In genomic region chr1:44524180-44524579, GRCh38 we compare ENCODE assay signal across 19 cellular contexts.
A peak's percentile ranks its signal among the peaks of the same experiment; 100 is the strongest.
DNase-seq lines count a peak whose midpoint lies in the region; ATAC-seq, FAIRE-seq and TF ChIP-seq lines count a peak whose summit lies in the region.
"Had no signal": no experiment of that assay in that cellular context is flagged by ENCODE, and none has a peak within 500 bp of the region (broad histone marks: within the 10 kb centered on the region; RNA-seq: fewer than 3 reads in every experiment).

No MANE protein-coding gene starts in this region.

- no peak overlapping the region for H2AFZ ChIP-seq in smooth muscle cell (ENCODE audit: low read depth)
- H2AFZ ChIP-seq: PC-9 had no signal

- no peaks in the 10 kb centered on the region for H3K79me2 ChIP-seq in smooth muscle cell (ENCODE audit: low read depth)

- peak overlapping the region; percentile 89 for H3K4me2 ChIP-seq in smooth muscle cell
- H3K4me2 ChIP-seq: PC-9 had no signal

- H3F3A ChIP-seq in smooth muscle cell (ENCODE audit: low read depth): peaks cover 8% of the 10 kb centered on the region

- no peaks in the 10 kb centered on the region for H4K20me1 ChIP-seq in smooth muscle cell (ENCODE audit: low read depth)

- H3K36me3 ChIP-seq in heart right ventricle (no peaks in the 10 kb centered on the region), smooth muscle cell (ENCODE audit: low read depth) (no peaks in the 10 kb centered on the region)

- TF ChIP-seq CTCF in heart right ventricle (IDR thresholded peaks at IDR 0.05) (no peak), smooth muscle cell (IDR thresholded peaks at IDR 0.05; ENCODE audit: borderline replicate concordance, insufficient read depth, poor library complexity, severe bottlenecking) (no peak)

- no peak for FAIRE-seq in HTR-8/SVneo (lab: Jason Lieb, UNC)
- FAIRE-seq: frontal cortex, keratinocyte had no signal

- H3K9me3 ChIP-seq in heart right ventricle (peaks cover 0 to 4% (median 0%) of the 10 kb centered on the region in 11 donors), smooth muscle cell (replicated peaks; ENCODE audit: low read depth) (no peaks in the 10 kb centered on the region)

- no peak for ATAC-seq in heart right ventricle

- H3K4me1 ChIP-seq in heart right ventricle (peaks cover 0 to 16% (median 0%) of the 10 kb centered on the region in 9 donors), smooth muscle cell (ENCODE audit: low read depth) (peaks cover 14% of the 10 kb centered on the region)

- H3K27me3 ChIP-seq in heart right ventricle (peaks cover 0 to 22% (median 0%) of the 10 kb centered on the region in 7 donors), smooth muscle cell (ENCODE audit: low read depth) (peaks cover 67% of the 10 kb centered on the region)

- intact Hi-C loops in heart right ventricle (cut with DNase I) (no loop called here), cardiac septum (cut with DNase I) (no loop called here)

- H3K4me3 ChIP-seq in heart right ventricle (peak overlapping the region in 6 of 10 donors; percentile 12 to 37 (median 28)), smooth muscle cell (peak overlapping the region; percentile 48)
- H3K4me3 ChIP-seq: PC-9 had no signal

- 42 to 49% methylated on average over 11 of the region's 11 CpGs for WGBS in heart right ventricle, 2 donors
- 4% methylated on average over 11 of the region's 11 CpGs for WGBS in smooth muscle cell (ENCODE audit: low lambda C conversion rate)

- H3K27ac ChIP-seq in heart right ventricle (no peak overlapping the region), smooth muscle cell (ENCODE audit: low read depth) (no peak overlapping the region)
- H3K27ac ChIP-seq: coronary artery, epithelial cell of prostate, PC-9 had no signal

- no peak overlapping the region for H3K9ac ChIP-seq in smooth muscle cell (ENCODE audit: low read depth)

- DNase-seq in heart right ventricle (no peak), cardiac septum (ENCODE audit: low spot score) (no peak), astrocyte of the hippocampus (ENCODE audit: low read depth, low spot score) (peak; percentile 54), iPS-NIHi11 (ENCODE audit: low spot score) (peak; percentile 68), smooth muscle cell (lab: John Stamatoyannopoulos, UW; ENCODE audit: unreplicated experiment) (no peak), HTR-8/SVneo (ENCODE audit: insufficient read length, low spot score) (no peak), DMS114 treated with DMSO at 0.1 percent for 48 hours (lab: John Stamatoyannopoulos, UW; ENCODE audit: unreplicated experiment) (no peak), DMS53 treated with DMSO at 0.1 percent for 48 hours (lab: John Stamatoyannopoulos, UW; ENCODE audit: unreplicated experiment) (no peak)
- DNase-seq: activated CD4-positive, alpha-beta T cell treated with anti-CD3 and anti-CD28 coated beads, Interleukin-2, amount 50 U/mL, for 4 hours; activated naive CD4-positive, alpha-beta T cell treated with anti-CD3 and anti-CD28 coated beads for 36 hours; activated T-cell treated with anti-CD3 and anti-CD28 coated beads, Interleukin-2, amount 50 U/mL, for 1 hour; HFFc6; NCI-H524; PC-9; stimulated activated CD4-positive, alpha-beta T cell treated with anti-CD3 and anti-CD28 coated beads, Interleukin-4, amount 100 ng/mL, for 24 hours had no signal

Comparison
In these comparisons a context has a peak if more than half of its experiments do, and no peak if none do; other contexts are left out.
1. DNase-seq: peak in astrocyte of the hippocampus (single experiment) and iPS-NIHi11 (single experiment); none in heart right ventricle (0 of 2), cardiac septum (single experiment), smooth muscle cell (single experiment), HTR-8/SVneo (single experiment), DMS114 treated with DMSO at 0.1 percent for 48 hours (single experiment) and DMS53 treated with DMSO at 0.1 percent for 48 hours (single experiment).